In the genomic region with DNA sequence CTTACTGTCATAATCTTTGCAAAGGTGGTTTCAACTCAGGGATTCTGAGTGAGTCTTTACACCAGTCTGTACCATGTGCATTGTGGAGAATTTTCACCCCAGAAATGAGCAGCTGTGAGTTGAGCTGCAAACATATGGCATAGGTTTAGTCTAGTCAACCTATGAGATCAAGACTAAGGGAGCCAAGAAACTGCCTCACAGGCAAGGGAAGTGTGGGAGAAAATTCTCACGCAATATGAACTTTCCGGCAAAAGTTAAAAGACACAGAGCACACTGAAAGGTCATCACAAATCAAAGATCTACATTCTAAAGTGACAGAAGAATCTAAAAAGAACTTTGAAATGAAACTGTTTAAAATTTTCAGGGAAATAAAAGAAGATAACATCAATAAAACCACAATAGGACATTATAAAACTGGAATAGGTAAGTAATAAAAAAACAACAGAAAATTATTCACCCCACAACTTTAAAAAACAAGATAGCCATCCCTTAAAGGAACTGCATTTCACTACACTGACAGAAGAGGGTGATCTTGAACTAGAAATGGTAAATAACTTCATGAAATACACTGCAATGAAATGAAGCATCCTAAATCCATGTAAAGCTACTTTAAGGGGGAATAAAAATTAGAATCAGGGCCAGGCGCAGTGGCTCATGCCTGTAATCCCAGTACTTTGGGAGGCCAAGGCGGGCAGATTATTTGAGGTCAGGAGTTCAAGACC, we compare ENCODE assay signal across 9 cellular contexts.
DNase-seq lines count a peak whose midpoint lies in the region; ATAC-seq and TF ChIP-seq lines count a peak whose summit lies in the region.
"Had no signal": no experiment of that assay in that cellular context is flagged by ENCODE, and none has a peak within 500 bp of the region (broad histone marks: within the 10 kb centered on the region; RNA-seq: fewer than 3 reads in every experiment).

No MANE protein-coding gene starts in this region.

- H3K4me1 ChIP-seq in HEK293 (ENCODE audit: control insufficient read depth, insufficient read depth, low read length), result no peaks in the 10 kb centered on the region
- peaks cover 0 to 11% of the 10 kb centered on the region in 2 experiments; a peak in 3 of 4 replicates for H3K4me1 ChIP-seq in SK-N-SH (ENCODE audit: control insufficient read depth in 1 of 2, insufficient read depth in 2 of 2, low read depth in 1 of 2, low read length in 1 of 2)

- TF ChIP-seq CTCF in AG09319 (IDR thresholded peaks at IDR 0.05; ENCODE audit: low read depth, low read length), result peak; percentile 32
- TF ChIP-seq CTCF in HEK293 (tag by site-specific recombination; IDR thresholded peaks at IDR 0.05), result peak; percentile 53; the same call in 1 of the 2 replicates
- TF ChIP-seq CTCF in SK-N-SH (IDR thresholded peaks at IDR 0.05), result peak; percentile 46
- no peak for TF ChIP-seq CTCF in GM20000 (IDR thresholded peaks at IDR 0.05; ENCODE audit: extremely low read depth, missing control alignments)

- CTCF ChIA-PET in HEK293 (lab: Yijun Ruan, JAX), result interaction anchor here (0.6 to 1.8 kb wide), 22 partner anchors 20 to 1591 kb away, joined by 3 to 16 read pairs (median 3); no protein-coding TSS in a partner anchor
- CTCF ChIA-PET in SK-N-SH (lab: Yijun Ruan, JAX), result interaction anchor here (0.6 to 1.7 kb wide), 7 partner anchors 8 to 623 kb away, joined by 3 to 4 read pairs (median 3); partner anchors contain the start of gene FRA10AC1

- no peaks in the 10 kb centered on the region for H3F3A ChIP-seq in SK-N-SH (replicated peaks; ENCODE audit: insufficient read depth)

- peak; percentile 63 for TF ChIP-seq RAD21 in SK-N-SH (IDR thresholded peaks at IDR 0.05; ENCODE audit: low read length)

- 83% methylated on average over 4 of the region's 4 CpGs for WGBS in SK-N-SH (ENCODE audit: low lambda C conversion rate)

- H3K79me2 ChIP-seq in SK-N-SH (ENCODE audit: insufficient read depth), result no peaks in the 10 kb centered on the region

- no peak for TF ChIP-seq EP300 in SK-N-SH (IDR thresholded peaks at IDR 0.05; ENCODE audit: borderline replicate concordance in 1 of 2, low read depth in 1 of 2, low read length in 1 of 2)

- H3K4me2 ChIP-seq in SK-N-SH, result no peak overlapping the region

- DNase-seq in AG09319 (ENCODE audit: extremely low read depth, low read depth), result no peak
- DNase-seq in SK-N-SH, result no peak
- DNase-seq in iris pigment epithelial cell (ENCODE audit: low read depth), result peak; percentile 60
- DNase-seq in GDM1 (lab: John Stamatoyannopoulos, UW), result no peak
- DNase-seq in SHP77 treated with DMSO at 0.1 percent for 48 hours (lab: John Stamatoyannopoulos, UW), result no peak
- no peak for DNase-seq in GM20000 (ENCODE audit: low spot score)

- H3K4me3 ChIP-seq in HEK293 (ENCODE audit: low read depth, low read length) (no peak overlapping the region), SK-N-SH (ENCODE audit: low read depth in 2 of 2, low read length in 1 of 2) (no peak overlapping the region)

- no peaks in the 10 kb centered on the region for H4K20me1 ChIP-seq in SK-N-SH (ENCODE audit: insufficient read depth)

- H3K9ac ChIP-seq in SK-N-SH, result no peak overlapping the region

- no peaks in the 10 kb centered on the region for H3K9me2 ChIP-seq in SK-N-SH

- H3K27ac ChIP-seq in HEK293 (ENCODE audit: extremely low read depth, low read depth, low read length) (no peak overlapping the region), SK-N-SH (ENCODE audit: low read depth in 2 of 2, low read length in 1 of 2) (no peak overlapping the region)
- H3K27ac ChIP-seq: epithelial cell of prostate had no signal

- no peak overlapping the region for H2AFZ ChIP-seq in SK-N-SH (ENCODE audit: low read depth)

- H3K36me3 ChIP-seq in HEK293 (ENCODE audit: control insufficient read depth in 2 of 2, insufficient read depth in 1 of 2, low read length in 2 of 2) (no peaks in the 10 kb centered on the region), SK-N-SH (replicated peaks in 1 of 2; ENCODE audit: control insufficient read depth in 1 of 2, insufficient read depth in 2 of 2, low read length in 1 of 2) (no peaks in the 10 kb centered on the region)

- POLR2A ChIA-PET in HEK293 (lab: Yijun Ruan, JAX) (no interaction called here), SK-N-SH (lab: Yijun Ruan, JAX) (no interaction called here)

- no peaks in the 10 kb centered on the region for H3K9me3 ChIP-seq in HEK293 (ENCODE audit: control insufficient read depth, insufficient read depth, low read depth, low read length)
- no peaks in the 10 kb centered on the region for H3K9me3 ChIP-seq in SK-N-SH

- H3K27me3 ChIP-seq in SK-N-SH (ENCODE audit: insufficient read depth), result no peaks in the 10 kb centered on the region

- no peak for ATAC-seq in HG03025 (IDR thresholded peaks at IDR 0.05; ENCODE audit: low FRiP score, unreplicated experiment)

TF ChIP-seq in HEK293, 187 proteins besides CTCF, POLR2A, EP300 and RAD21:
- TF ChIP-seq ZNF654 (tag by site-specific recombination; IDR thresholded peaks at IDR 0.05; ENCODE audit: low read depth), result peak; percentile 66
- no peak for TF ChIP-seq ZNF596 (tag by site-specific recombination; IDR thresholded peaks at IDR 0.05)

TF ChIP-seq in SK-N-SH, 30 proteins besides CTCF, POLR2A, EP300 and RAD21:
- TF ChIP-seq TAF1 (IDR thresholded peaks at IDR 0.05; ENCODE audit: borderline replicate concordance, low read depth, low read length), result no peak
- TF ChIP-seq, protein P1, sequence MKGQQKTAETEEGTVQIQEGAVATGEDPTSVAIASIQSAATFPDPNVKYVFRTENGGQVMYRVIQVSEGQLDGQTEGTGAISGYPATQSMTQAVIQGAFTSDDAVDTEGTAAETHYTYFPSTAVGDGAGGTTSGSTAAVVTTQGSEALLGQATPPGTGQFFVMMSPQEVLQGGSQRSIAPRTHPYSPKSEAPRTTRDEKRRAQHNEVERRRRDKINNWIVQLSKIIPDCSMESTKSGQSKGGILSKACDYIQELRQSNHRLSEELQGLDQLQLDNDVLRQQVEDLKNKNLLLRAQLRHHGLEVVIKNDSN (IDR thresholded peaks at IDR 0.05; ENCODE audit: borderline replicate concordance, low read depth), result no peak
- TF ChIP-seq, protein P2, sequence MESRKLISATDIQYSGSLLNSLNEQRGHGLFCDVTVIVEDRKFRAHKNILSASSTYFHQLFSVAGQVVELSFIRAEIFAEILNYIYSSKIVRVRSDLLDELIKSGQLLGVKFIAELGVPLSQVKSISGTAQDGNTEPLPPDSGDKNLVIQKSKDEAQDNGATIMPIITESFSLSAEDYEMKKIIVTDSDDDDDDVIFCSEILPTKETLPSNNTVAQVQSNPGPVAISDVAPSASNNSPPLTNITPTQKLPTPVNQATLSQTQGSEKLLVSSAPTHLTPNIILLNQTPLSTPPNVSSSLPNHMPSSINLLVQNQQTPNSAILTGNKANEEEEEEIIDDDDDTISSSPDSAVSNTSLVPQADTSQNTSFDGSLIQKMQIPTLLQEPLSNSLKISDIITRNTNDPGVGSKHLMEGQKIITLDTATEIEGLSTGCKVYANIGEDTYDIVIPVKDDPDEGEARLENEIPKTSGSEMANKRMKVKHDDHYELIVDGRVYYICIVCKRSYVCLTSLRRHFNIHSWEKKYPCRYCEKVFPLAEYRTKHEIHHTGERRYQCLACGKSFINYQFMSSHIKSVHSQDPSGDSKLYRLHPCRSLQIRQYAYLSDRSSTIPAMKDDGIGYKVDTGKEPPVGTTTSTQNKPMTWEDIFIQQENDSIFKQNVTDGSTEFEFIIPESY (IDR thresholded peaks at IDR 0.05; ENCODE audit: borderline replicate concordance, low read depth), result no peak
- no peak for TF ChIP-seq NRF1 (IDR thresholded peaks at IDR 0.05; ENCODE audit: low read depth, low read length)
- no peak for TF ChIP-seq GATA2 (CRISPR knock-in tag; IDR thresholded peaks at IDR 0.05)
- no peak for TF ChIP-seq ELF1 (IDR thresholded peaks at IDR 0.05)
- TF ChIP-seq SMC3 (IDR thresholded peaks at IDR 0.05; ENCODE audit: low read depth, low read length), result peak; percentile 20; the same call in 1 of the 2 replicates
